ENCODE assay signal across 24 cellular contexts in the genomic region with DNA sequence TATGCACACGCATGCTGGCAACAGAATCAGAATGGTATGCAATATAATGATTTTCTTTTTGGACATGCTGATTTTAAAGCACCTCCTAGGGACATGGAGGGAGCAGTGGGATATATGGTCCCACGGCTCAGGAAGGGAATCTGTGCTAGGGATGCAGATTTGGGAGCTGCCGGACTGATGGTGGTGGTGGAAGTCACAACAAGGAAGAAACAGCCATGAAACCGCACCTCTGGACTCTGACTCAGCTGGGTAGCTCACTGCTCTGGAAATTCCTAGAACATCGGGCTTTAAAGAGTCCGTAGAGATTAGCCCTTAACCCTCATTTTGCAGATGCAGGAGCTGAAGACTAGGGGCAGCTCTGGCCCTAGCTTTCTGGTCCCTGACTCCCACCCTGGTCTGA.
"Had no signal": no experiment of that assay in that cellular context is flagged by ENCODE, and none has a peak within 500 bp of the region (broad histone marks: within the 10 kb centered on the region; RNA-seq: fewer than 3 reads in every experiment).

No MANE protein-coding gene starts in this region.

- H3K4me1 ChIP-seq: left lung, pancreas, prostate gland, spleen, transverse colon, upper lobe of right lung had no signal

- H3K27me3 ChIP-seq: left lung, pancreas, spleen, transverse colon, upper lobe of right lung had no signal

- H3K4me1 Mint-ChIP-seq: immature natural killer cell; naive B cell; natural killer cell; stimulated activated effector memory CD8-positive, alpha-beta T cell treated with anti-CD3 and anti-CD28 coated beads, Interleukin-12 subunit alpha, Interleukin-12 subunit beta, amount 100 ng/mL, for 72 hours; stimulated activated naive CD8-positive, alpha-beta T cell treated with anti-CD3 and anti-CD28 coated beads, Interleukin-15, amount 100 ng/mL, for 72 hours had no signal

- H3K4me3 Mint-ChIP-seq: immature natural killer cell; naive B cell; natural killer cell; nephron progenitor cell; stimulated activated effector memory CD8-positive, alpha-beta T cell treated with anti-CD3 and anti-CD28 coated beads, Interleukin-12 subunit alpha, Interleukin-12 subunit beta, amount 100 ng/mL, for 72 hours; stimulated activated naive CD8-positive, alpha-beta T cell treated with anti-CD3 and anti-CD28 coated beads, Interleukin-15, amount 100 ng/mL, for 72 hours had no signal

- H3K36me3 Mint-ChIP-seq: immature natural killer cell; naive B cell; natural killer cell; stimulated activated effector memory CD8-positive, alpha-beta T cell treated with anti-CD3 and anti-CD28 coated beads, Interleukin-12 subunit alpha, Interleukin-12 subunit beta, amount 100 ng/mL, for 72 hours had no signal

- FAIRE-seq: islet of Langerhans, kidney, pancreas, urothelium cell line had no signal

- H3K27ac Mint-ChIP-seq: immature natural killer cell; natural killer cell; nephron progenitor cell; stimulated activated effector memory CD8-positive, alpha-beta T cell treated with anti-CD3 and anti-CD28 coated beads, Interleukin-12 subunit alpha, Interleukin-12 subunit beta, amount 100 ng/mL, for 72 hours; stimulated activated naive CD8-positive, alpha-beta T cell treated with anti-CD3 and anti-CD28 coated beads, Interleukin-15, amount 100 ng/mL, for 72 hours had no signal

- DNase-seq: hypothalamus; immature natural killer cell; kidney; left colon; left lung; naive B cell; natural killer cell; nephron progenitor cell; pancreas; posterior cingulate gyrus; retina; right cardiac atrium; spleen; stimulated activated CD4-positive, alpha-beta T cell treated with anti-CD3 and anti-CD28 coated beads, Interleukin-4, amount 100 ng/mL, for 24 hours; stimulated activated naive CD4-positive, alpha-beta T cell; stimulated activated naive CD8-positive, alpha-beta T cell treated with anti-CD3 and anti-CD28 coated beads, Interleukin-15, amount 100 ng/mL, for 72 hours; substantia nigra; transverse colon; upper lobe of right lung had no signal

- H3K9me3 Mint-ChIP-seq: natural killer cell; nephron progenitor cell; stimulated activated naive CD8-positive, alpha-beta T cell treated with anti-CD3 and anti-CD28 coated beads, Interleukin-15, amount 100 ng/mL, for 72 hours had no signal

- H3K4me3 ChIP-seq: left lung, lung, pancreas, prostate gland, spleen, transverse colon, upper lobe of right lung had no signal

- H3K27ac ChIP-seq: left lung, pancreas, prostate gland, spleen, transverse colon, upper lobe of right lung had no signal

- H3K9me3 ChIP-seq: left lung, pancreas, prostate gland, spleen, transverse colon, upper lobe of right lung had no signal

- H3K27me3 Mint-ChIP-seq: naive B cell; stimulated activated naive CD8-positive, alpha-beta T cell treated with anti-CD3 and anti-CD28 coated beads, Interleukin-15, amount 100 ng/mL, for 72 hours had no signal

- H3K36me3 ChIP-seq: left lung, pancreas, prostate gland, spleen, transverse colon, upper lobe of right lung had no signal
